Comparison of ENCODE assay signal across 15 cellular contexts in genomic region chr1:2252423-2252822, GRCh38. TPM values are rescaled to one million over a fixed set of nuclear protein-coding genes. Genes with fewer than 3 reads are reported as not detected.
DNase-seq lines count a peak whose midpoint lies in the region; ATAC-seq and TF ChIP-seq lines count a peak whose summit lies in the region.
"Had no signal": no experiment of that assay in that cellular context is flagged by ENCODE, and none has a peak within 500 bp of the region (broad histone marks: within the 10 kb centered on the region; RNA-seq: fewer than 3 reads in every experiment).

No MANE protein-coding gene starts in this region.

- H3K9me3 Mint-ChIP-seq in activated naive CD4-positive, alpha-beta T cell treated with anti-CD3 and anti-CD28 coated beads, Interleukin-2, amount 50 U/mL, for 24 hours, result no peaks in the 10 kb centered on the region
- H3K9me3 Mint-ChIP-seq in activated CD4-positive, alpha-beta memory T cell treated with anti-CD3 and anti-CD28 coated beads for 36 hours, result no peaks in the 10 kb centered on the region
- no peaks in the 10 kb centered on the region for H3K9me3 Mint-ChIP-seq in stimulated activated naive B cell treated with anti-CD40 and anti-IgM and Interleukin-4, amounts not matched to agents 10 μg/mL and 1 μg/mL and 100 μg/mL, for 72 hours

- peaks cover 15% of the 10 kb centered on the region for H3K4me1 ChIP-seq in iPS-15b (ENCODE audit: control insufficient read depth, insufficient read depth, low read length)
- peaks cover 48% of the 10 kb centered on the region for H3K4me1 ChIP-seq in body of pancreas

- H3K9ac ChIP-seq in iPS-15b (ENCODE audit: low read depth, low read length), result peak overlapping the region; percentile 26

- ATAC-seq in stimulated activated naive B cell treated with anti-CD40 and anti-IgM and Interleukin-4, amounts not matched to agents 10 μg/mL and 1 μg/mL and 100 μg/mL, for 72 hours (replicated peaks), result no peak
- ATAC-seq in body of pancreas (no peak), HG03108 (IDR thresholded peaks at IDR 0.05; ENCODE audit: unreplicated experiment) (no peak)

- H3K4me3 ChIP-seq in iPS-15b (ENCODE audit: low read depth, low read length) (no peak overlapping the region), body of pancreas (no peak overlapping the region)
- H3K4me3 ChIP-seq: heart left ventricle, PC-9 had no signal

- intact Hi-C loops in activated CD4-positive, alpha-beta memory T cell treated with anti-CD3 and anti-CD28 coated beads for 36 hours (cut with micrococcal nuclease), result no loop called here
- intact Hi-C loops in body of pancreas (cut with DNase I), result no loop called here

- peaks cover 5% of the 10 kb centered on the region for H3K36me3 Mint-ChIP-seq in activated naive CD4-positive, alpha-beta T cell treated with anti-CD3 and anti-CD28 coated beads, Interleukin-2, amount 50 U/mL, for 24 hours
- peaks cover 20% of the 10 kb centered on the region for H3K36me3 Mint-ChIP-seq in activated CD4-positive, alpha-beta memory T cell treated with anti-CD3 and anti-CD28 coated beads for 36 hours
- peaks cover 5 to 17% of the 10 kb centered on the region in 2 donors for H3K36me3 Mint-ChIP-seq in stimulated activated naive B cell treated with anti-CD40 and anti-IgM and Interleukin-4, amounts not matched to agents 10 μg/mL and 1 μg/mL and 100 μg/mL, for 72 hours

- CTCF ChIA-PET in activated CD4-positive, alpha-beta memory T cell treated with anti-CD3 and anti-CD28 coated beads for 36 hours (lab: Charles Lee), result interaction anchor here (1.4 kb wide), 1 partner anchor 59 kb away, joined by 3 read pairs; no protein-coding TSS in a partner anchor

- H3K27me3 ChIP-seq in iPS-15b (ENCODE audit: control insufficient read depth, insufficient read depth, low read length) (no peaks in the 10 kb centered on the region), body of pancreas (no peaks in the 10 kb centered on the region)
- H3K27me3 ChIP-seq: heart left ventricle, right lobe of liver had no signal

- H3K27ac ChIP-seq in body of pancreas, result peak overlapping the region in 1 of 4 donors; percentile 7
- H3K27ac ChIP-seq: PC-9 had no signal

- TF ChIP-seq CTCF in body of pancreas (IDR thresholded peaks at IDR 0.05), result no peak

- H3K27ac Mint-ChIP-seq in activated naive CD4-positive, alpha-beta T cell treated with anti-CD3 and anti-CD28 coated beads, Interleukin-2, amount 50 U/mL, for 24 hours, result peak overlapping the region; percentile 75
- H3K27ac Mint-ChIP-seq in activated CD4-positive, alpha-beta memory T cell treated with anti-CD3 and anti-CD28 coated beads for 36 hours, result peak overlapping the region; percentile 77
- H3K27ac Mint-ChIP-seq in stimulated activated naive B cell treated with anti-CD40 and anti-IgM and Interleukin-4, amounts not matched to agents 10 μg/mL and 1 μg/mL and 100 μg/mL, for 72 hours, result peak overlapping the region; percentile 56

- H3K36me3 ChIP-seq in iPS-15b (ENCODE audit: control insufficient read depth, insufficient read depth, low read length) (peaks cover 6% of the 10 kb centered on the region), body of pancreas (replicated peaks in 1 of 2; ENCODE audit: insufficient read depth in 1 of 2, low read depth in 2 of 2) (no peaks in the 10 kb centered on the region)
- H3K36me3 ChIP-seq: right lobe of liver had no signal

- 93 to 95% methylated on average over 6 to 17 of the region's 17 CpGs for WGBS in body of pancreas, 2 donors

- no peaks in the 10 kb centered on the region for H3K27me3 Mint-ChIP-seq in activated naive CD4-positive, alpha-beta T cell treated with anti-CD3 and anti-CD28 coated beads, Interleukin-2, amount 50 U/mL, for 24 hours
- no peaks in the 10 kb centered on the region for H3K27me3 Mint-ChIP-seq in activated CD4-positive, alpha-beta memory T cell treated with anti-CD3 and anti-CD28 coated beads for 36 hours
- no peaks in the 10 kb centered on the region for H3K27me3 Mint-ChIP-seq in stimulated activated naive B cell treated with anti-CD40 and anti-IgM and Interleukin-4, amounts not matched to agents 10 μg/mL and 1 μg/mL and 100 μg/mL, for 72 hours

- POLR2A ChIA-PET in activated CD4-positive, alpha-beta memory T cell treated with anti-CD3 and anti-CD28 coated beads for 36 hours (lab: Charles Lee), result no interaction called here

- no peak for DNase-seq in activated naive CD4-positive, alpha-beta T cell (lab: John Stamatoyannopoulos, UW)
- DNase-seq in activated CD4-positive, alpha-beta memory T cell treated with anti-CD3 and anti-CD28 coated beads for 36 hours, result no peak
- DNase-seq in stimulated activated naive B cell treated with anti-CD40 and anti-IgM and Interleukin-4, amounts not matched to agents 10 μg/mL and 1 μg/mL and 100 μg/mL, for 72 hours, result no peak
- DNase-seq in body of pancreas (no peak), iPS-NIHi7 (ENCODE audit: extremely low spot score) (no peak)
- DNase-seq: activated CD4-positive, alpha-beta T cell treated with anti-CD3 and anti-CD28 coated beads, Interleukin-2, amount 50 U/mL, for 1 hour; NCI-H1930; NCI-H524 treated with DMSO at 0.1 percent for 48 hours; PC-9; stimulated activated CD4-positive, alpha-beta T cell treated with anti-CD3 and anti-CD28 coated beads, Interleukin-2, amount 100 ng/mL, for 48 hours had no signal

- H3K4me3 Mint-ChIP-seq in activated naive CD4-positive, alpha-beta T cell treated with anti-CD3 and anti-CD28 coated beads, Interleukin-2, amount 50 U/mL, for 24 hours, result peak overlapping the region; percentile 30
- H3K4me3 Mint-ChIP-seq in activated CD4-positive, alpha-beta memory T cell treated with anti-CD3 and anti-CD28 coated beads for 36 hours, result no peak overlapping the region
- H3K4me3 Mint-ChIP-seq in stimulated activated naive B cell treated with anti-CD40 and anti-IgM and Interleukin-4, amounts not matched to agents 10 μg/mL and 1 μg/mL and 100 μg/mL, for 72 hours, result no peak overlapping the region

- H3K4me1 Mint-ChIP-seq in activated naive CD4-positive, alpha-beta T cell treated with anti-CD3 and anti-CD28 coated beads, Interleukin-2, amount 50 U/mL, for 24 hours, result peaks cover 55% of the 10 kb centered on the region
- H3K4me1 Mint-ChIP-seq in activated CD4-positive, alpha-beta memory T cell treated with anti-CD3 and anti-CD28 coated beads for 36 hours (ENCODE audit: low read depth), result peaks cover 49% of the 10 kb centered on the region
- H3K4me1 Mint-ChIP-seq in stimulated activated naive B cell treated with anti-CD40 and anti-IgM and Interleukin-4, amounts not matched to agents 10 μg/mL and 1 μg/mL and 100 μg/mL, for 72 hours, result peaks cover 39 to 54% of the 10 kb centered on the region in 2 donors

- H3K9me3 ChIP-seq in iPS-15b (ENCODE audit: control insufficient read depth, insufficient read depth, low read length) (no peaks in the 10 kb centered on the region), body of pancreas (no peaks in the 10 kb centered on the region)
- H3K9me3 ChIP-seq: right lobe of liver had no signal

- TF ChIP-seq POLR2A in body of pancreas (IDR thresholded peaks at IDR 0.05), result no peak

RNA-seq across cellular contexts. Expression of gene SKI, which starts 24.3 kb away (rescaled TPM):
- total RNA-seq in activated CD4-positive, alpha-beta memory T cell treated with anti-CD3 and anti-CD28 coated beads for 36 hours, result 10 to 100 TPM; 28.3 to 28.9 TPM
- total RNA-seq in body of pancreas, result 10 to 100 TPM; 15.8 to 33.0 TPM

RNA-seq across cellular contexts. Expression of gene FAAP20, which starts 57.9 kb away (rescaled TPM):
- 10 to 100 TPM; 64.9 to 69.8 TPM for total RNA-seq in activated CD4-positive, alpha-beta memory T cell treated with anti-CD3 and anti-CD28 coated beads for 36 hours
- 10 to 100 TPM; 19.8 to 23.6 TPM for total RNA-seq in body of pancreas
